Comparison of ENCODE assay signal across 8 cellular contexts in the genomic region with DNA sequence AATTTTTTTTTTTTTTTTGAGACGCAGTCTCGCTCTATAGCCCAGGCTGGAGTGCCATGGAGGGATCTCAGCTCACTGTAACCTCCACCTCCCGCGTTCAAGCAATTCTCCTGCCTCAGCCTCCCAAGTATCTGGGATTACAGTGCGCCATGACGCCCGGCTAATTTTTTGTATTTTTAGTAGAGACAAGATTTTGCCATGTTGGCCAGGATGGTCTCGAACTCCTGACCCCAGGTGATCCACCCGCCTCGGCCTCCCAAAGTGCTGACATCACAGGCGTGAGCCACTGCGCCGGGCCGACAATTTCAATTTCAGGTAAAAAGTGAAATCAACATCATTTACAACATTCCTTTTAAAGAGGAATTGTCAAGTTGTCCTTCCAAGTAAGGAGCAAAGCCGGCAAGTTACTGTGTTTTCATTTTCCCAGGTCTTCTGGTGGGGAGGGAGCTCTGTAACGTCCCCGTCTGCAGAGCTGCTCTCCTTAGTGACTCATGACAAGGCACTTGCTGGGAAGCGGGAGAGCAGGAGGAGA. TPM values are rescaled to one million over a fixed set of nuclear protein-coding genes. Genes with fewer than 3 reads are reported as not detected.
DNase-seq lines count a peak whose midpoint lies in the region; ATAC-seq, FAIRE-seq and TF ChIP-seq lines count a peak whose summit lies in the region.

No MANE protein-coding gene starts in this region.

- TF ChIP-seq CTCF in astrocyte of the cerebellum (IDR thresholded peaks at IDR 0.05; ENCODE audit: low read depth, low read length, missing control alignments) = no peak
- no peak for TF ChIP-seq CTCF in lower leg skin (IDR thresholded peaks at IDR 0.05)
- TF ChIP-seq CTCF in transverse colon (IDR thresholded peaks at IDR 0.05) = no peak

- DNase-seq in ELR (ENCODE audit: low read depth) = peak; percentile 85
- peak; percentile 41 for DNase-seq in HPDE6-E6E7 (ENCODE audit: extremely low spot score)
- DNase-seq in astrocyte of the cerebellum (ENCODE audit: low read depth) = no peak
- no peak for DNase-seq in lower leg skin (ENCODE audit: low spot score in 2 of 2)
- no peak for DNase-seq in transverse colon
- DNase-seq in GM12892 (ENCODE audit: insufficient read length) = no peak
- no peak for DNase-seq in hepatic stellate cell (ENCODE audit: low spot score)

- intact Hi-C loops in lower leg skin (cut with DNase I; ENCODE audit: low total_unique reads) (no loop called here), transverse colon (cut with DNase I; ENCODE audit: low total_unique reads) (no loop called here)

- no peaks in the 10 kb centered on the region for H3K36me3 ChIP-seq in transverse colon

- no peak for ATAC-seq in HG02759 (IDR thresholded peaks at IDR 0.05; ENCODE audit: unreplicated experiment)

- H3K27me3 ChIP-seq in transverse colon = no peaks in the 10 kb centered on the region

- 37 to 39% methylated on average over 18 of the region's 18 CpGs for WGBS in lower leg skin, 2 donors
- whole genome bisulfite sequencing in transverse colon (ENCODE audit: low coverage in 1 of 2), 2 donors = 28 to 80% methylated on average over 1 to 18 of the region's 18 CpGs

- peaks cover 13 to 35% (median 19%) of the 10 kb centered on the region in 4 donors for H3K4me1 ChIP-seq in transverse colon

- TF ChIP-seq POLR2A in lower leg skin (IDR thresholded peaks at IDR 0.05) (no peak), transverse colon (IDR thresholded peaks at IDR 0.05) (no peak), GM12892 (IDR thresholded peaks at IDR 0.05; ENCODE audit: low read depth, low read length) (no peak)

- H3K4me3 ChIP-seq in astrocyte of the cerebellum (ENCODE audit: low read depth, low read length) (peak overlapping the region; percentile 91), lower leg skin (ENCODE audit: low read depth, poor library complexity, severe bottlenecking) (peak overlapping the region; percentile 58), transverse colon (peak overlapping the region; percentile 79 to 97 (median 92))

- FAIRE-seq in GM12892 (lab: Jason Lieb, UNC) = no peak

- TF ChIP-seq EP300 in transverse colon (IDR thresholded peaks at IDR 0.05; ENCODE audit: low read depth) = no peak

- H3K9me3 ChIP-seq in transverse colon = no peaks in the 10 kb centered on the region

- peak overlapping the region; percentile 89 to 96 (median 92) for H3K27ac ChIP-seq in transverse colon

- in situ Hi-C loops in astrocyte of the cerebellum (cut with HindIII; ENCODE audit: low sequenced_read_pairs) (no loop called here), transverse colon (cut with MboI; ENCODE audit: low pct_ligation_motif_present in 1 of 4, low pct_unique_long_range_greater_than_20kb in 1 of 4, low sequenced_read_pairs in 3 of 4) (no loop called here)

RNA-seq across cellular contexts. Expression of gene NPLOC4, which starts 0.9 kb away (rescaled TPM):
- total RNA-seq in lower leg skin (10 to 100 TPM; 49.3 to 78.7 (median 67.8) TPM), transverse colon (100 to 1,000 TPM in 1 of 4 donors, 10 to 100 TPM in 3; 59.9 to 323 (median 84.6) TPM)
- polyA plus RNA-seq in GM12892 (2012; ENCODE audit: missing spikeins) = 41.2 TPM

RNA-seq across cellular contexts. Expression of gene TSPAN10, which starts 1.0 kb away (rescaled TPM):
- total RNA-seq in lower leg skin (1 to 10 TPM in 2 of 4 donors, under 1 TPM in 1, not detected in 1; 0.57 to 2.5 (median 1.6) TPM), transverse colon (under 1 TPM in 2 of 4 donors, not detected in 2; 0.48 to 0.55 TPM)
- polyA plus RNA-seq in GM12892 (2012; ENCODE audit: missing spikeins) = 0.45 TPM

RNA-seq across cellular contexts. Expression of gene PDE6G, which starts 20.3 kb away (rescaled TPM):
- total RNA-seq in lower leg skin = 1 to 10 TPM in 2 of 4 donors, under 1 TPM in 1, not detected in 1; 0.30 to 8.9 (median 1.1) TPM
- total RNA-seq in transverse colon = not detected
- 3.5 TPM for polyA plus RNA-seq in GM12892 (2012; ENCODE audit: missing spikeins)

RNA-seq across cellular contexts. Expression of gene OXLD1, which starts 30.4 kb away (rescaled TPM):
- 10 to 100 TPM; 33.5 to 68.3 (median 48.2) TPM for total RNA-seq in lower leg skin
- total RNA-seq in transverse colon = 10 to 100 TPM; 21.4 to 63.6 (median 41.2) TPM
- 10.8 TPM for polyA plus RNA-seq in GM12892 (2012; ENCODE audit: missing spikeins)

RNA-seq across cellular contexts. Expression of gene CCDC137, which starts 30.5 kb away (rescaled TPM):
- total RNA-seq in lower leg skin (10 to 100 TPM; 19.7 to 35.2 (median 28.3) TPM), transverse colon (10 to 100 TPM in 3 of 4 donors, 1 to 10 TPM in 1; 7.6 to 21.3 (median 13.5) TPM)
- 14.9 TPM for polyA plus RNA-seq in GM12892 (2012; ENCODE audit: missing spikeins)

Comparison
In these comparisons a context has a peak if more than half of its experiments do, and no peak if none do; other contexts are left out.
1. DNase-seq: peak in ELR (single experiment) and HPDE6-E6E7 (single experiment); none in astrocyte of the cerebellum (single experiment), lower leg skin (0 of 2), transverse colon (single experiment), GM12892 (single experiment) and hepatic stellate cell (single experiment).
2. Peak in every context shown above with its lines, with median percentiles within 50 percentile points of each other: H3K4me3 ChIP-seq.